In the genomic region with DNA sequence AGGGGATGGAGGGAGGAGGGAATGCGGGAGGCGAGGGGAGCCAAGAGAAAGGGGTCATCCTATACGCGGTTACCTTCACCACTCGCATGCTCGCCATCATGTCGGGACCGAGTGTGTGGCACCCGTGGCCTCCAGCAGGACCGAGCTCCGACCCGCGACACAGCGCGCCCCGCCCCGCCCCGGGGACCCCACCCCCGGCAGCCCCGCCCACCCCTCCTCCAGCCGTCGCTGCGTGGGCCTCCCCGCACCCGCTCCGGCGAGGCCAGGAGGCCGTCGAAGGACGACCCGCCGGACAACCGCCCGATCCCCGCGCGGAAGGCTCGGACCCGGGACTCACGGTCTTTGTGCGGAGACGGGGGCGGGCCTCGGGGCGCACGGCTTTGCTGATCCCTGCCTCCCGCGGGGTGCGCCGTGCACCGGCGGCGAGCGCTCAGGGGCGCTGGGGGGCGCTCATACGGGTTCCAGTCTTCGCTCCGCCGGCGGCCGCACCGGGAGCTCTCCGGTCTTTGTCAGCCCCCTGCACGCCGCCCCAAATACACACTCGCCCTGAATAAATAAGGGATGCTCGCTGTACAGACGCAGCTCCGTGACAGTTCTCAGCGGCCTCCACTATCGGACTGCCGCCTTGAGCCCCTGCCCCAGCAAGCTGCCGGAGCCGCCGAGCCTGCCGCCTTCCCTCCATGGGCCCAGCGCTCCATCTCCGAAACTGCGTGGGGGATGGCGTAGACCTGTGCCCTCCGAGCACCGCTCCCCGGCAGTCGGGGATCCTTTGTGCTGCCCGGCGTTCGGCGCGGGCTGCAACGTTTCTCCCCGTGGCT, we compare ENCODE assay signal across 8 cellular contexts. TPM values are rescaled to one million over a fixed set of nuclear protein-coding genes. Genes with fewer than 3 reads are reported as not detected.
A peak's percentile ranks its signal among the peaks of the same experiment; 100 is the strongest.
DNase-seq lines count a peak whose midpoint lies in the region; ATAC-seq and TF ChIP-seq lines count a peak whose summit lies in the region.

TSS of gene UBE2L6 (minus strand) at position 161 of the 818 bp plus-strand sequence. CDS start at position 100, 61 bp downstream.

- H3K4me1 Mint-ChIP-seq in activated naive CD4-positive, alpha-beta T cell treated with anti-CD3 and anti-CD28 coated beads, Interleukin-2, amount 50 U/mL, for 24 hours = peaks cover 55% of the 10 kb centered on the region

- H3K9me3 ChIP-seq in ovary (no peaks in the 10 kb centered on the region), tibial artery (no peaks in the 10 kb centered on the region)

- DNase-seq in D341Med (ENCODE audit: low spot score) = peak; percentile 91
- DNase-seq in HL-60 (ENCODE audit: low read depth in 1 of 2, low spot score in 1 of 2) = peak; percentile 21 to 42
- DNase-seq in SK-N-DZ (ENCODE audit: low spot score) = peak; percentile 46
- peak; percentile 15 to 92 (median 80) for DNase-seq in head of caudate nucleus
- peak; percentile 64 to 82 (median 74) for DNase-seq in ovary
- DNase-seq in tibial artery = peak; percentile 33 to 71

- no peaks in the 10 kb centered on the region for H3K27me3 Mint-ChIP-seq in activated naive CD4-positive, alpha-beta T cell treated with anti-CD3 and anti-CD28 coated beads, Interleukin-2, amount 50 U/mL, for 24 hours

- peaks cover 6% of the 10 kb centered on the region for H3K36me3 Mint-ChIP-seq in activated naive CD4-positive, alpha-beta T cell treated with anti-CD3 and anti-CD28 coated beads, Interleukin-2, amount 50 U/mL, for 24 hours

- intact Hi-C loops in head of caudate nucleus (cut with DNase I) (loop anchor here (5.0 to 10.0 kb wide), 2 partner anchors 80 to 147 kb away; partner anchors contain the start of genes MED19, TMX2 and YPEL4), ovary (cut with DNase I) (loop anchor here (2.0 to 5.0 kb wide), 2 partner anchors 73 to 75 kb away; no protein-coding TSS in a partner anchor), tibial artery (cut with DNase I; ENCODE audit: low total_unique reads) (loop anchor here (2.0 kb wide), 2 partner anchors 31 to 73 kb away; no protein-coding TSS in a partner anchor)

- no peaks in the 10 kb centered on the region for H3K36me3 ChIP-seq in ovary
- no peaks in the 10 kb centered on the region for H3K36me3 ChIP-seq in tibial artery

- 1% methylated on average over 75 to 92 of the region's 92 CpGs for WGBS in ovary, 3 donors

- H3K4me3 Mint-ChIP-seq in activated naive CD4-positive, alpha-beta T cell treated with anti-CD3 and anti-CD28 coated beads, Interleukin-2, amount 50 U/mL, for 24 hours = peak within 1 kb of the TSS; percentile 98

- ATAC-seq in GM19463 (IDR thresholded peaks at IDR 0.05; ENCODE audit: unreplicated experiment) = peak; percentile 66

- peak within 1 kb of the TSS; percentile 100 for H3K27ac Mint-ChIP-seq in activated naive CD4-positive, alpha-beta T cell treated with anti-CD3 and anti-CD28 coated beads, Interleukin-2, amount 50 U/mL, for 24 hours

- H3K4me3 ChIP-seq in HL-60 (replicated peaks; ENCODE audit: insufficient read depth, low read length) (peak within 1 kb of the TSS; percentile 90), ovary (peak within 1 kb of the TSS; percentile 76), tibial artery (peak within 1 kb of the TSS; percentile 72 to 83)

- H3K27ac ChIP-seq in HL-60 (replicated peaks) (peak within 1 kb of the TSS; percentile 51), ovary (peak within 1 kb of the TSS; percentile 78 to 85), tibial artery (peak within 1 kb of the TSS; percentile 67 to 79)

- peaks cover 10% of the 10 kb centered on the region for H3K4me1 ChIP-seq in ovary (ENCODE audit: insufficient read depth)
- H3K4me1 ChIP-seq in tibial artery = peaks cover 0 to 20% (median 11%) of the 10 kb centered on the region in 4 donors

- TF ChIP-seq POLR2A in ovary (IDR thresholded peaks at IDR 0.05) = peak; percentile 51

- TF ChIP-seq EP300 in ovary (IDR thresholded peaks at IDR 0.05) = no peak

- no peaks in the 10 kb centered on the region for H3K9me3 Mint-ChIP-seq in activated naive CD4-positive, alpha-beta T cell treated with anti-CD3 and anti-CD28 coated beads, Interleukin-2, amount 50 U/mL, for 24 hours

- no peaks in the 10 kb centered on the region for H3K27me3 ChIP-seq in HL-60 (ENCODE audit: insufficient read depth, poor library complexity, severe bottlenecking)
- no peaks in the 10 kb centered on the region for H3K27me3 ChIP-seq in ovary
- no peaks in the 10 kb centered on the region for H3K27me3 ChIP-seq in tibial artery

- TF ChIP-seq CTCF in HL-60 (IDR thresholded peaks at IDR 0.05; ENCODE audit: insufficient read depth, low read length) = no peak
- TF ChIP-seq CTCF in ovary (IDR thresholded peaks at IDR 0.05) = peak in 2 of 3 donors; percentile 90 to 93
- TF ChIP-seq CTCF in tibial artery (IDR thresholded peaks at IDR 0.05) = peak in 1 of 2 experiments; percentile 91

RNA-seq across cellular contexts. Expression of gene UBE2L6, which starts in this region (rescaled TPM):
- 47.7 and 47.8 TPM in 2 replicates for polyA plus RNA-seq in SK-N-DZ (2014; cell fraction: cytosol; rRNA removed)
- polyA plus RNA-seq in SK-N-DZ (2014; cell fraction: nucleus; rRNA removed) = 17.3 and 21.4 TPM in 2 replicates
- 10 to 100 TPM; 27.2 to 71.0 (median 59.7) TPM for total RNA-seq in ovary
- 100 to 1,000 TPM in 1 of 2 donors, 10 to 100 TPM in 1; 51.1 to 114 TPM for polyA plus RNA-seq in ovary

Comparison
In these comparisons a context has a peak if more than half of its experiments do, and no peak if none do; other contexts are left out.
1. Peak in every context shown above with its lines: DNase-seq, ATAC-seq, H3K4me3 ChIP-seq and H3K27ac ChIP-seq.
2. DNase-seq: peak in every context shown above with its lines; median percentile 91 in D341Med; 80 in head of caudate nucleus; 74 in ovary; 52 in tibial artery; 46 in SK-N-DZ; 32 in HL-60.